Comparison of ENCODE assay signal across 25 cellular contexts in the genomic region with DNA sequence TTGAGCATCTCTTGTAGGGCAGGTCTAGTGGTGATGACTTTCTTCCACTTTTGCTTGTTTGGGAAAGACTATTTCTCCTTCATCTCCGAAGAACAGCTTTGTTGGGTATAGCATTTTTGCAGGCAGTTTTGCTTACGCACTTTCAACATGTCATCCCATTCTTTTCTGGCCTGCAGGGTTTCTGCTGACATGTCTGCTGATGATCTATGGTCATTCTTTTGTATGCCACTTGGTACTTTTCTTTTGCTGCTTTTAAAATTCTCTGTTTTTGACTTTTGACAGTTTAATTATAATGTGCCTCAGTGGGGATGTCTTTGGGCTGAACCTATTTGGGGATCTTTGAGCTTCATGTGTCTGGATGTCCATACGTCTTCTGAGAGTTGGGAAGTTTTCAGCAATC.
DNase-seq lines count a peak whose midpoint lies in the region; ATAC-seq, FAIRE-seq and TF ChIP-seq lines count a peak whose summit lies in the region.
"Had no signal": no experiment of that assay in that cellular context is flagged by ENCODE, and none has a peak within 500 bp of the region (broad histone marks: within the 10 kb centered on the region; RNA-seq: fewer than 3 reads in every experiment).

No MANE protein-coding gene starts in this region.

- no peak for FAIRE-seq in HepG2 (lab: Jason Lieb, UNC)
- FAIRE-seq: D721Med, GM12891, GM18507, H54 had no signal

- TF ChIP-seq RAD21 in HepG2 (CRISPR knock-in tag; IDR thresholded peaks at IDR 0.05): no peak

- H3K4me3 ChIP-seq in HepG2 (replicated peaks in 1 of 3; ENCODE audit: insufficient read depth in 1 of 3, low read depth in 2 of 3, low read length in 3 of 3) (no peak overlapping the region), right lobe of liver (no peak overlapping the region)
- H3K4me3 ChIP-seq: A549; BLaER1 treated with 17β-estradiol and CSF1 and Interleukin-3, amounts not matched to agents 10 nM and 100 nM; HAP-1 had no signal

- DNase-seq in HepG2 (ENCODE audit: low spot score) (no peak), right lobe of liver (no peak), WTC11 (ENCODE audit: low spot score) (no peak), type B pancreatic cell (ENCODE audit: extremely low spot score, unreplicated experiment) (no peak), NOMO-1 treated with dmso at 0.1 percent for 144 hours (lab: John Stamatoyannopoulos, UW; ENCODE audit: unreplicated experiment) (no peak), DMS53 treated with DMSO at 0.1 percent for 48 hours (lab: John Stamatoyannopoulos, UW; ENCODE audit: unreplicated experiment) (no peak)
- DNase-seq: 8988T; ACHN; AML-193; BE2C; CD4-positive, alpha-beta T cell; CD8-positive, alpha-beta memory T cell; DMS 273 treated with DMSO at 0.1 percent for 48 hours; DMS79 treated with DMSO at 0.1 percent for 48 hours; GF-D8; GOT3; HFFc6 had no signal

- CTCF ChIA-PET in HepG2 (lab: Yijun Ruan, JAX; ENCODE audit: low intra/inter-chr PET ratio, low total read pairs): no interaction called here
- CTCF ChIA-PET in WTC11 (lab: Charles Lee): no interaction called here

- H4K20me1 ChIP-seq in HepG2 (ENCODE audit: insufficient read depth, low read length): no peaks in the 10 kb centered on the region
- H4K20me1 ChIP-seq: BLaER1 treated with 17β-estradiol and CSF1 and Interleukin-3, amounts not matched to agents 10 nM and 100 nM had no signal

- H3K9me3 ChIP-seq in HepG2 (ENCODE audit: low read length) (no peaks in the 10 kb centered on the region), right lobe of liver (no peaks in the 10 kb centered on the region)
- H3K9me3 ChIP-seq: A549; BE2C; BLaER1 treated with 17β-estradiol and CSF1 and Interleukin-3, amounts not matched to agents 10 nM and 100 nM; HAP-1 had no signal

- H3K4me3 Mint-ChIP-seq in WTC11 (no peak overlapping the region), type B pancreatic cell (no peak overlapping the region)
- H3K4me3 Mint-ChIP-seq: CD14-positive monocyte; CD4-positive, alpha-beta T cell; CD8-positive, alpha-beta memory T cell; HFFc6 had no signal

- H3K4me2 ChIP-seq in HepG2 (ENCODE audit: low read depth, low read length): no peak overlapping the region
- H3K4me2 ChIP-seq: A549; BLaER1 treated with 17β-estradiol and CSF1 and Interleukin-3, amounts not matched to agents 10 nM and 100 nM had no signal

- H2AFZ ChIP-seq in HepG2 (ENCODE audit: low read length): no peak overlapping the region

- H3K9ac ChIP-seq in HepG2 (ENCODE audit: insufficient read depth, low read depth, low read length): no peak overlapping the region
- H3K9ac ChIP-seq: BLaER1 treated with 17β-estradiol and CSF1 and Interleukin-3, amounts not matched to agents 10 nM and 100 nM had no signal

- H3K27ac Mint-ChIP-seq in WTC11 (no peak overlapping the region), type B pancreatic cell (peak overlapping the region; percentile 25)
- H3K27ac Mint-ChIP-seq: CD14-positive monocyte; CD4-positive, alpha-beta T cell; CD8-positive, alpha-beta memory T cell; HFFc6 had no signal

- intact Hi-C loops in HepG2 (cut with micrococcal nuclease; ENCODE audit: unreplicated experiment): no loop called here
- intact Hi-C loops in right lobe of liver (cut with DNase I): no loop called here

- H3K27ac ChIP-seq in HepG2 (ENCODE audit: extremely low read length, insufficient read depth, low read length) (no peak overlapping the region), right lobe of liver (no peak overlapping the region)
- H3K27ac ChIP-seq: A549; BLaER1 treated with 17β-estradiol and CSF1 and Interleukin-3, amounts not matched to agents 10 nM and 100 nM had no signal

- POLR2A ChIA-PET in HepG2 (lab: Yijun Ruan, JAX): no interaction called here
- POLR2A ChIA-PET in WTC11 (lab: Charles Lee): no interaction called here

- no peak for TF ChIP-seq POLR2A in HepG2 (IDR thresholded peaks at IDR 0.05; ENCODE audit: insufficient read depth in 1 of 2, low read depth in 2 of 2, low read length in 2 of 2)
- no peak for TF ChIP-seq POLR2A in right lobe of liver (IDR thresholded peaks at IDR 0.05)

- no peaks in the 10 kb centered on the region for H3K79me2 ChIP-seq in HepG2 (ENCODE audit: insufficient read depth, low read length)

- 87% methylated on average over 3 of the region's 3 CpGs for WGBS in HepG2 (ENCODE audit: low lambda C conversion rate)
- 61% methylated on average over 3 of the region's 3 CpGs for WGBS in right lobe of liver (ENCODE audit: insufficient coverage, low coverage, low lambda C conversion rate, missing lambda C conversion rate)

- no TSS peak for BruUV-seq in HepG2 (replicated peaks; lab: Mats Ljungman, UMichigan)

- no peaks in the 10 kb centered on the region for H3K4me1 Mint-ChIP-seq in WTC11
- peaks cover 5% of the 10 kb centered on the region for H3K4me1 Mint-ChIP-seq in type B pancreatic cell (ENCODE audit: unreplicated experiment)
- H3K4me1 Mint-ChIP-seq: CD14-positive monocyte; CD8-positive, alpha-beta memory T cell had no signal

- TF ChIP-seq EP300 in HepG2 (IDR thresholded peaks at IDR 0.05; ENCODE audit: low read depth in 2 of 2, low read length in 2 of 2): no peak
- no peak for TF ChIP-seq EP300 in HepG2 (CRISPR knock-in tag; IDR thresholded peaks at IDR 0.05; ENCODE audit: borderline replicate concordance)

- H3K36me3 ChIP-seq in HepG2 (replicated peaks in 1 of 2; ENCODE audit: control insufficient read depth in 1 of 2, insufficient read depth in 2 of 2, low read length in 2 of 2): no peaks in the 10 kb centered on the region
- no peaks in the 10 kb centered on the region for H3K36me3 ChIP-seq in right lobe of liver
- H3K36me3 ChIP-seq: BE2C; BLaER1 treated with 17β-estradiol and CSF1 and Interleukin-3, amounts not matched to agents 10 nM and 100 nM; HAP-1 had no signal

- H3K27me3 Mint-ChIP-seq in WTC11 (ENCODE audit: low read depth) (no peaks in the 10 kb centered on the region), type B pancreatic cell (peaks cover 2% of the 10 kb centered on the region)

- H3K27me3 ChIP-seq in HepG2 (ENCODE audit: control insufficient read depth in 1 of 2, insufficient read depth in 2 of 2, low read length in 2 of 2) (no peaks in the 10 kb centered on the region), right lobe of liver (no peaks in the 10 kb centered on the region)
- H3K27me3 ChIP-seq: BLaER1 treated with 17β-estradiol and CSF1 and Interleukin-3, amounts not matched to agents 10 nM and 100 nM had no signal

- in situ Hi-C loops in HepG2 (cut with HindIII; ENCODE audit: extremely low pct_ligation_motif_present, low pct_unique_long_range_greater_than_20kb): no loop called here

- H3K36me3 Mint-ChIP-seq in WTC11 (no peaks in the 10 kb centered on the region), type B pancreatic cell (no peaks in the 10 kb centered on the region)
- H3K36me3 Mint-ChIP-seq: CD14-positive monocyte; CD8-positive, alpha-beta memory T cell had no signal

- H3K9me3 Mint-ChIP-seq in WTC11 (no peaks in the 10 kb centered on the region), type B pancreatic cell (peaks cover 5% of the 10 kb centered on the region)
- H3K9me3 Mint-ChIP-seq: CD4-positive, alpha-beta T cell; CD8-positive, alpha-beta memory T cell; HFFc6 had no signal

- peaks cover 27% of the 10 kb centered on the region for H3K4me1 ChIP-seq in HepG2 (ENCODE audit: insufficient read depth, low read length)
- peaks cover 0 to 12% (median 0%) of the 10 kb centered on the region in 4 donors for H3K4me1 ChIP-seq in right lobe of liver
- H3K4me1 ChIP-seq: BE2C; BLaER1 treated with 17β-estradiol and CSF1 and Interleukin-3, amounts not matched to agents 10 nM and 100 nM; HAP-1 had no signal

- TF ChIP-seq CTCF in HepG2 (CRISPR knock-in tag; IDR thresholded peaks at IDR 0.05) (no peak), right lobe of liver (IDR thresholded peaks at IDR 0.05) (no peak), WTC11 (IDR thresholded peaks at IDR 0.05) (no peak), type B pancreatic cell (conservative IDR thresholded peaks at IDR 0.05) (no peak)

- ATAC-seq in HepG2 (no peak), right lobe of liver (no peak), WTC11 (no peak)
- ATAC-seq: A549 had no signal

TF ChIP-seq in HepG2, 621 proteins besides CTCF, POLR2A, EP300 and RAD21:
- TF ChIP-seq ZNF34 (CRISPR knock-in tag; IDR thresholded peaks at IDR 0.05; ENCODE audit: borderline replicate concordance) (no peak), ZNF317 (CRISPR knock-in tag; IDR thresholded peaks at IDR 0.05) (peak; percentile 81; the same call in 1 of the 2 replicates)
TF ChIP-seq in HepG2: peak in this region for 1.

TF ChIP-seq in WTC11, 78 proteins besides CTCF, POLR2A, EP300 and RAD21:
- no peak for TF ChIP-seq USF1 (CRISPR knock-in tag; IDR thresholded peaks at IDR 0.05)
- peak; percentile 63; the same call in 1 of the 2 replicates for TF ChIP-seq ZNF317 (CRISPR knock-in tag; IDR thresholded peaks at IDR 0.05; ENCODE audit: borderline replicate concordance, low read depth)

Comparison
In these comparisons a context has a peak if more than half of its experiments do, and no peak if none do; other contexts are left out.
1. Of the 50 proteins assayed by ChIP-seq in both HepG2 and WTC11: peak only in HepG2: none; only in WTC11: none; in both: ZNF317; in neither: 49.